1 cellular context compared by ENCODE assay signal in the genomic region with DNA sequence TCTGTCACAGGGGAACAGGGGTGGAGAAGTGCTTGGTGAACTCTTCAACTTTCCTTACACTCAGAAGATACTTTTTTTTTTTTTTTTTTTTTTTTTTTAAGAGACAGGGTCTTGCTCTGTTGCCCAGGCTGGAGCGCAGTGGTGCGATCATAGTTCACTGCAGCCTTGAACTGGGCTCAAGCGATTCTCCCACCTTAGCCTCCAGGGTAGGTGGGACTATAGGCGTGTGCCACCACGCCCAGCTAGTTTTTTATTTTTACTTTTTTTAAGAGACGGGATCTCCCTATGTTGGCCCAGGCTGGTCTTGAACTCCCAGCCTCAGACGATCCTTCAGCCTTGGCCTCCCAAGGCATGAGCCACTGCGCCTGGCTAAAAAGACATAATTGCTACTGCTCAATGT.
A peak's percentile ranks its signal among the peaks of the same experiment; 100 is the strongest.
TF ChIP-seq lines count a peak whose summit lies in the region.

No MANE protein-coding gene starts in this region.

TF ChIP-seq in HEK293, 187 proteins besides CTCF, POLR2A, EP300 and RAD21 (continued from another document):
- TF ChIP-seq, protein P1, sequence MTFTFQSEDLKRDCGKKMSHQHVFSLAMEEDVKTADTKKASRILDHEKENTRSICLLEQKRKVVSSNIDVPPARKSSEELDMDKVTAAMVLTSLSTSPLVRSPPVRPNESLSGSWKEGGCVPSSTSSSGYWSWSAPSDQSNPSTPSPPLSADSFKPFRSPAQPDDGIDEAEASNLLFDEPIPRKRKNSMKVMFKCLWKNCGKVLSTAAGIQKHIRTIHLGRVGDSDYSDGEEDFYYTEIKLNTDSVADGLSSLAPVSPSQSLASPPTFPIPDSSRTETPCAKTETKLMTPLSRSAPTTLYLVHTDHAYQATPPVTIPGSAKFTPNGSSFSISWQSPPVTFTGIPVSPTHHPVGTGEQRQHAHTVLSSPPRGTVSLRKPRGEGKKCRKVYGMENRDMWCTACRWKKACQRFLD (tag by site-specific recombination; IDR thresholded peaks at IDR 0.05), result no peak
- TF ChIP-seq ZBTB20 (tag by site-specific recombination; IDR thresholded peaks at IDR 0.05) (no peak), KLF9 (tag by site-specific recombination; IDR thresholded peaks at IDR 0.05; ENCODE audit: low read depth) (0 out of 2 replicates have a peak, but pooled peaks have one; percentile 22), ZNF121 (tag by site-specific recombination; IDR thresholded peaks at IDR 0.05) (peak; percentile 99), ZFP3 (tag by site-specific recombination; IDR thresholded peaks at IDR 0.05; ENCODE audit: low read depth) (no peak), KLF1 (tag by site-specific recombination; IDR thresholded peaks at IDR 0.05) (peak; percentile 89)
- TF ChIP-seq, protein P2, sequence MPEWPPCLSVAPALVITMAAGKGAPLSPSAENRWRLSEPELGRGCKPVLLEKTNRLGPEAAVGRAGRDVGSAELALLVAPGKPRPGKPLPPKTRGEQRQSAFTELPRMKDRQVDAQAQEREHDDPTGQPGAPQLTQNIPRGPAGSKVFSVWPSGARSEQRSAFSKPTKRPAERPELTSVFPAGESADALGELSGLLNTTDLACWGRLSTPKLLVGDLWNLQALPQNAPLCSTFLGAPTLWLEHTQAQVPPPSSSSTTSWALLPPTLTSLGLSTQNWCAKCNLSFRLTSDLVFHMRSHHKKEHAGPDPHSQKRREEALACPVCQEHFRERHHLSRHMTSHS (tag by site-specific recombination; IDR thresholded peaks at IDR 0.05), result no peak
